Comparison of ENCODE assay signal across 8 cellular contexts in the genomic region with DNA sequence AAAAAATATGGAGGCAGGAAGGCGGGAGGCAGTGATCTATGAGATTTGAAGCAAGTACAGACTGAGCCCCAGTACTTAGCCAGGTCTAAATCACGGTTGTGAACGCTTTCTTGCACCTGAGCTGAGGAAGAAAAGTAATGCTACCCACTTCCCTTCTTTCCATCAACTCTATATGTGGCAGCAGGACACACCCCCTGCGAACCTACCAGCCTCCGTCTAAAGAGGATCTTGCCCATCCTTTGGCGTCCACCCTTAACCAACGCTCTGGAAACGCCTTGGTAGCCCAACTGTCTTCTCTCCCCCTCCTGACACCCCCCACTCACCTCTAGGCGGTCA. TPM values are rescaled to one million over a fixed set of nuclear protein-coding genes. Genes with fewer than 3 reads are reported as not detected.
DNase-seq lines count a peak whose midpoint lies in the region; ATAC-seq and TF ChIP-seq lines count a peak whose summit lies in the region.

No MANE protein-coding gene starts in this region.

- H3K27ac ChIP-seq in DOHH2 (ENCODE audit: low read depth, low read length) (peak overlapping the region; percentile 88), KOPT-K1 (ENCODE audit: low read depth, low read length, poor library complexity, severe bottlenecking) (peak overlapping the region; percentile 91), tibial artery (peak overlapping the region; percentile 87 to 89)

- H3K9me3 ChIP-seq in DOHH2 (ENCODE audit: control insufficient read depth, insufficient read depth, low read length) (peaks cover 8% of the 10 kb centered on the region; the same call in 1 of the 2 replicates), KOPT-K1 (ENCODE audit: insufficient read depth, low read length, poor library complexity, severe bottlenecking) (peaks cover 6% of the 10 kb centered on the region), tibial artery (no peaks in the 10 kb centered on the region)

- H3K4me3 Mint-ChIP-seq in activated naive CD8-positive, alpha-beta T cell treated with anti-CD3 and anti-CD28 coated beads, Interleukin-2, amount 50 U/mL, for 24 hours: peak overlapping the region; percentile 92

- H3K27me3 ChIP-seq in DOHH2 (ENCODE audit: control insufficient read depth, low read length) (no peaks in the 10 kb centered on the region), tibial artery (no peaks in the 10 kb centered on the region)

- peaks cover 63% of the 10 kb centered on the region for H3K4me1 ChIP-seq in DOHH2 (ENCODE audit: control insufficient read depth, low read length)
- peaks cover 0 to 37% (median 20%) of the 10 kb centered on the region in 4 donors for H3K4me1 ChIP-seq in tibial artery

- H3K79me2 ChIP-seq in DOHH2 (ENCODE audit: control insufficient read depth, low read length): peaks cover 60% of the 10 kb centered on the region

- H3K9me2 ChIP-seq in DOHH2 (replicated peaks; ENCODE audit: control insufficient read depth, low read length): no peaks in the 10 kb centered on the region

- peaks cover 62% of the 10 kb centered on the region for H3K36me3 ChIP-seq in DOHH2 (ENCODE audit: control insufficient read depth, low read length)
- peaks cover 44% of the 10 kb centered on the region for H3K36me3 ChIP-seq in KOPT-K1 (ENCODE audit: insufficient read depth, low read length)
- no peaks in the 10 kb centered on the region for H3K36me3 ChIP-seq in tibial artery

- intact Hi-C loops in left colon (cut with DNase I, micrococcal nuclease) (loop anchor here in 1 of 2 donors (10.0 kb wide), 1 partner anchor 172 kb away; a partner anchor contains a TSS), tibial artery (cut with DNase I; ENCODE audit: low total_unique reads) (loop anchor here (5.0 kb wide), 1 partner anchor 170 kb away; a partner anchor contains a TSS)

- H3K4me2 ChIP-seq in DOHH2 (ENCODE audit: low read length): peak overlapping the region; percentile 95

- ATAC-seq in GM21529 (IDR thresholded peaks at IDR 0.05; ENCODE audit: unreplicated experiment): peak; percentile 6
- ATAC-seq in activated naive CD8-positive, alpha-beta T cell treated with anti-CD3 and anti-CD28 coated beads, Interleukin-2, amount 50 U/mL, for 24 hours: peak; percentile 6
- peak; percentile 31 for ATAC-seq in left colon

- no peak for DNase-seq in activated naive CD8-positive, alpha-beta T cell treated with anti-CD3 and anti-CD28 coated beads, Interleukin-2, amount 50 U/mL, for 24 hours
- DNase-seq in left colon (no peak), tibial artery (no peak), NCI-H524 treated with DMSO at 0.1 percent for 48 hours (lab: John Stamatoyannopoulos, UW) (no peak), cerebellar nuclear complex (lab: John Stamatoyannopoulos, UW) (no peak)

- peaks cover 21% of the 10 kb centered on the region for H3F3A ChIP-seq in DOHH2 (ENCODE audit: control insufficient read depth, insufficient read depth)

- peak overlapping the region; percentile 97 for H3K27ac Mint-ChIP-seq in activated naive CD8-positive, alpha-beta T cell treated with anti-CD3 and anti-CD28 coated beads, Interleukin-2, amount 50 U/mL, for 24 hours

- no peak for TF ChIP-seq CTCF in DOHH2 (IDR thresholded peaks at IDR 0.05; ENCODE audit: low read depth, low read length, poor library complexity, severe bottlenecking)
- no peak for TF ChIP-seq CTCF in tibial artery (IDR thresholded peaks at IDR 0.05)

- peak overlapping the region; percentile 82 for H3K4me3 ChIP-seq in DOHH2 (ENCODE audit: low read length)
- H3K4me3 ChIP-seq in tibial artery: peak overlapping the region; percentile 65 to 72

- H3K9me3 Mint-ChIP-seq in activated naive CD8-positive, alpha-beta T cell treated with anti-CD3 and anti-CD28 coated beads, Interleukin-2, amount 50 U/mL, for 24 hours: peaks cover 10% of the 10 kb centered on the region

- peaks cover 43% of the 10 kb centered on the region for H4K20me1 ChIP-seq in DOHH2 (ENCODE audit: control insufficient read depth, insufficient read depth, low read depth, low read length)

- H3K4me1 Mint-ChIP-seq in activated naive CD8-positive, alpha-beta T cell treated with anti-CD3 and anti-CD28 coated beads, Interleukin-2, amount 50 U/mL, for 24 hours: peaks cover 78% of the 10 kb centered on the region

- peaks cover 32% of the 10 kb centered on the region for H3K36me3 Mint-ChIP-seq in activated naive CD8-positive, alpha-beta T cell treated with anti-CD3 and anti-CD28 coated beads, Interleukin-2, amount 50 U/mL, for 24 hours (ENCODE audit: low read depth)

- peaks cover 3% of the 10 kb centered on the region for H3K27me3 Mint-ChIP-seq in activated naive CD8-positive, alpha-beta T cell treated with anti-CD3 and anti-CD28 coated beads, Interleukin-2, amount 50 U/mL, for 24 hours

RNA-seq across cellular contexts. Expression of a gene that starts 0.5 kb away (rescaled TPM):
- 100 to 1,000 TPM; 153 to 377 TPM for total RNA-seq in left colon
